6 cellular contexts compared by ENCODE assay signal in genomic region chr2:15692551-15693377, GRCh38.
"Had no signal": no experiment of that assay in that cellular context is flagged by ENCODE, and none has a peak within 500 bp of the region (broad histone marks: within the 10 kb centered on the region; RNA-seq: fewer than 3 reads in every experiment).

No MANE protein-coding gene starts in this region.

- H3K27ac ChIP-seq: HL-60 had no signal

- ATAC-seq: GM23338 had no signal

- H2AFZ ChIP-seq: GM23338 had no signal

- H3K4me3 ChIP-seq: GM23338 had no signal

- H3K4me3 Mint-ChIP-seq: GM23338, H9 had no signal

- H3K4me1 Mint-ChIP-seq: GM23338 had no signal

- H3K27ac Mint-ChIP-seq: GM23338, H9 had no signal

- H3K4me2 ChIP-seq: GM23338 had no signal

- DNase-seq: H9, HCEC 1CT, IMR-90, KBM-7 had no signal
